2 cellular contexts compared by ENCODE assay signal in the genomic region with DNA sequence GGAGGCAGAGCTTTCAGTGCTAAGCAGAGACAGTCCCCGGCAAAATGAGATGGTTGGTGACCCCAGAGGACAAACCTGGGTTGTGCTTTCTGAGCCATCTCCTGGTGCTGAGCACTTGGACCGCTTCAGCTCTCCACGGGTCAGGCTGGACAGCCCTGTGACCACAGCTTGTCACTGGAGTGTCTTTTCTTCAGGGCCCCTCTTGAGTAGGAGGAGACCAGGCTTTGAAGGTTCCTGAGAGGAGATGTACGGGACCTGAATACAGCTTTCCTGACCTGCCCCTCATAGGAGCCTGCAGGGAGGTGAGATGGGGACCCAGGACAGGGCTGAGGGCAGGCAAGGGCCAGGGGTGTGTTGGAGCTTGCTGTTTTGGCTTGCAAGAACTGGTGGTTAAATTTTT.
A peak's percentile ranks its signal among the peaks of the same experiment; 100 is the strongest.
TF ChIP-seq lines count a peak whose summit lies in the region.

No MANE protein-coding gene starts in this region.

TF ChIP-seq in HepG2, 621 proteins besides CTCF, POLR2A, EP300 and RAD21:
- TF ChIP-seq MED8 (CRISPR knock-in tag; IDR thresholded peaks at IDR 0.05; ENCODE audit: insufficient replicate concordance) (peak; percentile 32), AKAP8 (CRISPR knock-in tag; IDR thresholded peaks at IDR 0.05) (no peak)
- TF ChIP-seq, protein P1, sequence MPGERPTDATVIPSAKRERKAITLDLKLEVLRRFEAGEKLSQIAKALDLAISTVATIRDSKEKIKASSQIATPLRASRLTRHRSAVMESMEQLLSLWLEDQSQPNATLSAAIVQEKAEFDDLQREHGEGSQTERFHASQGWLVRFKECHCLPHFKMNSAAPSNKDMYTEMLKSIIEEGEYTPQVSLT (CRISPR knock-in tag; IDR thresholded peaks at IDR 0.05; ENCODE audit: borderline replicate concordance, low read depth) = no peak
- TF ChIP-seq, protein P2, sequence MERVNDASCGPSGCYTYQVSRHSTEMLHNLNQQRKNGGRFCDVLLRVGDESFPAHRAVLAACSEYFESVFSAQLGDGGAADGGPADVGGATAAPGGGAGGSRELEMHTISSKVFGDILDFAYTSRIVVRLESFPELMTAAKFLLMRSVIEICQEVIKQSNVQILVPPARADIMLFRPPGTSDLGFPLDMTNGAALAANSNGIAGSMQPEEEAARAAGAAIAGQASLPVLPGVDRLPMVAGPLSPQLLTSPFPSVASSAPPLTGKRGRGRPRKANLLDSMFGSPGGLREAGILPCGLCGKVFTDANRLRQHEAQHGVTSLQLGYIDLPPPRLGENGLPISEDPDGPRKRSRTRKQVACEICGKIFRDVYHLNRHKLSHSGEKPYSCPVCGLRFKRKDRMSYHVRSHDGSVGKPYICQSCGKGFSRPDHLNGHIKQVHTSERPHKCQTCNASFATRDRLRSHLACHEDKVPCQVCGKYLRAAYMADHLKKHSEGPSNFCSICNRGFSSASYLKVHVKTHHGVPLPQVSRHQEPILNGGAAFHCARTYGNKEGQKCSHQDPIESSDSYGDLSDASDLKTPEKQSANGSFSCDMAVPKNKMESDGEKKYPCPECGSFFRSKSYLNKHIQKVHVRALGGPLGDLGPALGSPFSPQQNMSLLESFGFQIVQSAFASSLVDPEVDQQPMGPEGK (CRISPR knock-in tag; IDR thresholded peaks at IDR 0.05) = no peak

TF ChIP-seq in GM12891, 5 proteins besides CTCF, POLR2A, EP300 and RAD21:
- no peak for TF ChIP-seq PAX5 (IDR thresholded peaks at IDR 0.05; ENCODE audit: insufficient read depth, low read length, severe bottlenecking)
